ENCODE assay signal across 14 cellular contexts in genomic region chr7:113143486-113144257, GRCh38. TPM values are rescaled to one million over a fixed set of nuclear protein-coding genes. Genes with fewer than 3 reads are reported as not detected.
DNase-seq lines count a peak whose midpoint lies in the region; ATAC-seq, FAIRE-seq and TF ChIP-seq lines count a peak whose summit lies in the region.
"Had no signal": no experiment of that assay in that cellular context is flagged by ENCODE, and none has a peak within 500 bp of the region (broad histone marks: within the 10 kb centered on the region; RNA-seq: fewer than 3 reads in every experiment).

No MANE protein-coding gene starts in this region.

- peak overlapping the region; percentile 39 for H2AFZ ChIP-seq in GM12878 (ENCODE audit: control insufficient read depth, low read depth, low read length)

- FAIRE-seq in GM12878 (lab: Jason Lieb, UNC) = peak; percentile 57
- FAIRE-seq: HTR-8/SVneo had no signal

- H3K27ac ChIP-seq in GM12878 (ENCODE audit: control insufficient read depth, insufficient read depth) (no peak overlapping the region), uterus (no peak overlapping the region)
- H3K27ac ChIP-seq: C4-2B, tibial artery had no signal

- H3K27me3 ChIP-seq in GM12878 (replicated peaks in 1 of 2; ENCODE audit: control insufficient read depth in 2 of 2, insufficient read depth in 2 of 2, low read length in 1 of 2) (no peaks in the 10 kb centered on the region), uterus (no peaks in the 10 kb centered on the region)
- H3K27me3 ChIP-seq: tibial artery had no signal

- intact Hi-C loops in GM12878 (cut with micrococcal nuclease; ENCODE audit: unreplicated experiment) = no loop called here
- intact Hi-C loops in uterus (cut with DNase I; ENCODE audit: low total_unique reads) = no loop called here

- H3K4me2 ChIP-seq in GM12878 (ENCODE audit: control insufficient read depth, insufficient read depth) = no peak overlapping the region; the same call in 1 of the 2 replicates
- H3K4me2 ChIP-seq: SK-N-SH had no signal

- no peak overlapping the region for H3K4me3 ChIP-seq in GM12878
- H3K4me3 ChIP-seq in uterus = no peak overlapping the region
- H3K4me3 ChIP-seq: tibial artery had no signal

- in situ Hi-C loops in GM12878 (cut with MboI) = no loop called here

- H4K20me1 ChIP-seq in GM12878 (ENCODE audit: control insufficient read depth, insufficient read depth) = no peaks in the 10 kb centered on the region

- H3K4me1 ChIP-seq in GM12878 (ENCODE audit: control insufficient read depth, insufficient read depth, low read length) (peaks cover 6% of the 10 kb centered on the region; the same call in 1 of the 2 replicates), uterus (no peaks in the 10 kb centered on the region)
- H3K4me1 ChIP-seq: tibial artery had no signal

- no peak for TF ChIP-seq EP300 in GM12878 (IDR thresholded peaks at IDR 0.05; ENCODE audit: borderline replicate concordance in 1 of 2, control insufficient read depth in 1 of 2, low read depth in 2 of 2, low read length in 2 of 2)

- SMC1A ChIA-PET in GM12878 (lab: Charles Lee; ENCODE audit: uncharacterized antibody, unreplicated experiment) = interaction anchor here (0.8 to 2.7 kb wide), 5 partner anchors 13 to 28 kb away, joined by 3 to 12 read pairs (median 4); no protein-coding TSS in a partner anchor

- peak; percentile 25 for DNase-seq in GM12878 (ENCODE audit: low read depth, low spot score)
- no peak for DNase-seq in NCI-H345 (lab: John Stamatoyannopoulos, UW)
- DNase-seq in T-helper 2 cell = no peak
- no peak for DNase-seq in uterus
- DNase-seq in stimulated activated CD4-positive, alpha-beta T cell treated with anti-CD3 and anti-CD28 coated beads, Interleukin-15, amount 100 ng/mL, for 24 hours = no peak
- DNase-seq: NCI-H2171 treated with DMSO at 0.1 percent for 48 hours, SK-N-SH, tibial artery had no signal

- CTCF ChIA-PET in GM12878 (lab: Yijun Ruan, JAX) = interaction anchor here (1.7 to 5.3 kb wide), 2 partner anchors 16 to 18 kb away, joined by 3 to 32 read pairs; no protein-coding TSS in a partner anchor

- RAD21 ChIA-PET in GM12878 (lab: Charles Lee; ENCODE audit: unreplicated experiment) = interaction anchor here (0.6 to 1.4 kb wide), 2 partner anchors 24 to 26 kb away, joined by 3 read pairs; no protein-coding TSS in a partner anchor

- H3K9ac ChIP-seq in GM12878 (ENCODE audit: control insufficient read depth, insufficient read depth, low read length) = no peak overlapping the region
- H3K9ac ChIP-seq: SK-N-SH had no signal

- H3K36me3 ChIP-seq in GM12878 (ENCODE audit: control insufficient read depth in 2 of 2, insufficient read depth in 2 of 2, low read length in 1 of 2) = no peaks in the 10 kb centered on the region
- no peaks in the 10 kb centered on the region for H3K36me3 ChIP-seq in uterus
- H3K36me3 ChIP-seq: tibial artery had no signal

- no peak for TF ChIP-seq CTCF in GM12878 (IDR thresholded peaks at IDR 0.05 in 2 of 3, conservative IDR thresholded peaks at IDR 0.05 in 1 of 3; ENCODE audit: control insufficient read depth in 2 of 3, extremely low read depth in 1 of 3, insufficient read depth in 1 of 3, low read depth in 3 of 3, low read length in 3 of 3)
- no peak for TF ChIP-seq CTCF in uterus (IDR thresholded peaks at IDR 0.05)

- peak; percentile 69 for ATAC-seq in GM18511 (IDR thresholded peaks at IDR 0.05; ENCODE audit: unreplicated experiment)
- peak; percentile 59 for ATAC-seq in GM21576 (IDR thresholded peaks at IDR 0.05; ENCODE audit: unreplicated experiment)
- ATAC-seq in HG03354 (IDR thresholded peaks at IDR 0.05; ENCODE audit: poor library complexity, severe bottlenecking, unreplicated experiment) = peak; percentile 49
- ATAC-seq in GM12878 = peak; percentile 69

- TF ChIP-seq RAD21 in GM12878 (IDR thresholded peaks at IDR 0.05; ENCODE audit: insufficient read depth, low read depth, low read length) = no peak

- H3K9me3 ChIP-seq in GM12878 (replicated peaks; ENCODE audit: control insufficient read depth, insufficient read depth, low read length) (no peaks in the 10 kb centered on the region), uterus (no peaks in the 10 kb centered on the region)
- H3K9me3 ChIP-seq: SK-N-SH, tibial artery had no signal

- POLR2A ChIA-PET in GM12878 (lab: Charles Lee) = interaction anchor here (0.6 kb wide), 1 partner anchor 369 kb away, joined by 6 read pairs; no protein-coding TSS in a partner anchor

- TF ChIP-seq POLR2A in GM12878 (IDR thresholded peaks at IDR 0.05; ENCODE audit: low read depth, low read length) (no peak), uterus (IDR thresholded peaks at IDR 0.05) (no peak)

- no peaks in the 10 kb centered on the region for H3K79me2 ChIP-seq in GM12878 (ENCODE audit: control insufficient read depth, insufficient read depth, low read length)

- BruUV-seq in GM12878 (replicated peaks; lab: Mats Ljungman, UMichigan) = no TSS peak

- 18% methylated on average over 2 of the region's 2 CpGs for WGBS in GM12878 (ENCODE audit: insufficient coverage, insufficient replicate concordance, low lambda C conversion rate, missing lambda C conversion rate)

TF ChIP-seq in GM12878, 131 proteins besides CTCF, POLR2A, EP300 and RAD21 (continues in another document):
- TF ChIP-seq, protein P1, sequence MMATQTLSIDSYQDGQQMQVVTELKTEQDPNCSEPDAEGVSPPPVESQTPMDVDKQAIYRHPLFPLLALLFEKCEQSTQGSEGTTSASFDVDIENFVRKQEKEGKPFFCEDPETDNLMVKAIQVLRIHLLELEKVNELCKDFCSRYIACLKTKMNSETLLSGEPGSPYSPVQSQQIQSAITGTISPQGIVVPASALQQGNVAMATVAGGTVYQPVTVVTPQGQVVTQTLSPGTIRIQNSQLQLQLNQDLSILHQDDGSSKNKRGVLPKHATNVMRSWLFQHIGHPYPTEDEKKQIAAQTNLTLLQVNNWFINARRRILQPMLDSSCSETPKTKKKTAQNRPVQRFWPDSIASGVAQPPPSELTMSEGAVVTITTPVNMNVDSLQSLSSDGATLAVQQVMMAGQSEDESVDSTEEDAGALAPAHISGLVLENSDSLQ (IDR thresholded peaks at IDR 0.05) = no peak
- TF ChIP-seq, protein P2, sequence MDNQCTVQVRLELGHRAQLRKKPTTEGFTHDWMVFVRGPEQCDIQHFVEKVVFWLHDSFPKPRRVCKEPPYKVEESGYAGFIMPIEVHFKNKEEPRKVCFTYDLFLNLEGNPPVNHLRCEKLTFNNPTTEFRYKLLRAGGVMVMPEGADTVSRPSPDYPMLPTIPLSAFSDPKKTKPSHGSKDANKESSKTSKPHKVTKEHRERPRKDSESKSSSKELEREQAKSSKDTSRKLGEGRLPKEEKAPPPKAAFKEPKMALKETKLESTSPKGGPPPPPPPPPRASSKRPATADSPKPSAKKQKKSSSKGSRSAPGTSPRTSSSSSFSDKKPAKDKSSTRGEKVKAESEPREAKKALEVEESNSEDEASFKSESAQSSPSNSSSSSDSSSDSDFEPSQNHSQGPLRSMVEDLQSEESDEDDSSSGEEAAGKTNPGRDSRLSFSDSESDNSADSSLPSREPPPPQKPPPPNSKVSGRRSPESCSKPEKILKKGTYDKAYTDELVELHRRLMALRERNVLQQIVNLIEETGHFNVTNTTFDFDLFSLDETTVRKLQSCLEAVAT (IDR thresholded peaks at IDR 0.05) = no peak
- no peak for TF ChIP-seq NR2F1 (conservative IDR thresholded peaks at IDR 0.05)
- no peak for TF ChIP-seq JUND (IDR thresholded peaks at IDR 0.05; ENCODE audit: low read depth, low read length)
- TF ChIP-seq TCF3 (IDR thresholded peaks at IDR 0.05; ENCODE audit: borderline replicate concordance, insufficient read depth, low read depth, low read length) = no peak
- no peak for TF ChIP-seq MYC (IDR thresholded peaks at IDR 0.05; ENCODE audit: insufficient read depth, insufficient read length, insufficient replicate concordance, low read length, severe bottlenecking)
- TF ChIP-seq SPI1 (IDR thresholded peaks at IDR 0.05; ENCODE audit: borderline replicate concordance, insufficient read depth, low read depth, low read length) = peak; percentile 79; the same call in 1 of the 2 replicates

RNA-seq across cellular contexts. Expression of gene SMIM30, which starts 25.3 kb away (rescaled TPM):
- total RNA-seq in GM12878 (2013; cell fraction: nucleolus; rRNA removed) = 34.3 and 36.3 TPM in 2 replicates
- total RNA-seq in GM12878 (2014; rRNA removed) (59.8 and 77.7 TPM in 2 replicates), GM12878 (2014; rRNA removed; fragmentation: Illumina TruSeq; extraction: Trizol) (86.7 and 88.7 TPM in 2 replicates), GM12878 (2021) (42.2 and 46.2 TPM in 2 replicates), uterus (10 to 100 TPM; 11.5 to 71.5 (median 47.1) TPM)
- 30.5 TPM for polyA plus RNA-seq in GM12878 (2011; ENCODE audit: low read depth)
- polyA plus RNA-seq in GM12878 (2011; rRNA removed) (95.8 and 146 TPM in 2 replicates), GM12878 (2014; fragmentation: Illumina TruSeq; extraction: Trizol) (106 and 141 TPM in 2 replicates), GM12878 (2014; fragmentation: Nextera tagmentation; extraction: Ambion mirVana) (100 to 1,000 TPM; 197 to 258 TPM), GM12878 (2014; rRNA removed) (60.7 and 63.2 TPM in 2 replicates), GM12878 (2016; fragmentation: Nextera tagmentation; extraction: Ambion mirVana) (100 to 1,000 TPM in 1 of 2 experiments, 10 to 100 TPM in 1; 98.0 to 102 TPM)
- polyA plus RNA-seq in GM12878 (2011; cell fraction: cytosol; rRNA removed) = 35.5 and 35.9 TPM in 2 replicates
- 17.3 and 32.2 TPM in 2 replicates for polyA plus RNA-seq in GM12878 (2011; cell fraction: nucleus; rRNA removed)
- 28.0 and 39.5 TPM in 2 replicates for polyA plus RNA-seq in GM12878 (2012)
- 25.9 and 27.5 TPM in 2 replicates for polyA minus RNA-seq in GM12878 (2011; rRNA and poly(A)+ RNA removed)
- polyA minus RNA-seq in GM12878 (2011; cell fraction: cytosol; rRNA and poly(A)+ RNA removed) = 8.3 and 11.1 TPM in 2 replicates
- 8.3 and 9.3 TPM in 2 replicates for polyA minus RNA-seq in GM12878 (2011; cell fraction: nucleus; rRNA and poly(A)+ RNA removed)

RNA-seq across cellular contexts. Expression of gene GPR85, which starts 57.0 kb away (rescaled TPM):
- 0.06 and 0.12 TPM in 2 replicates for total RNA-seq in GM12878 (2013; cell fraction: nucleolus; rRNA removed)
- not detected in 2 replicates for total RNA-seq in GM12878 (2014; rRNA removed)
- not detected in 2 replicates for total RNA-seq in GM12878 (2014; rRNA removed; fragmentation: Illumina TruSeq; extraction: Trizol)
- 0.05 TPM in 1 of 2 replicates, not detected in the other for total RNA-seq in GM12878 (2021)
- polyA plus RNA-seq in GM12878 (2011; ENCODE audit: low read depth) = not detected
- polyA plus RNA-seq in GM12878 (2011; rRNA removed) = 0.38 and 0.43 TPM in 2 replicates
- polyA plus RNA-seq in GM12878 (2011; cell fraction: cytosol; rRNA removed) = 0.12 and 0.33 TPM in 2 replicates
- polyA plus RNA-seq in GM12878 (2011; cell fraction: nucleus; rRNA removed) = 0.13 and 0.27 TPM in 2 replicates
- polyA plus RNA-seq in GM12878 (2012) = not detected in 2 replicates
- polyA plus RNA-seq in GM12878 (2014; fragmentation: Illumina TruSeq; extraction: Trizol) = not detected in 2 replicates
- polyA plus RNA-seq in GM12878 (2014; fragmentation: Nextera tagmentation; extraction: Ambion mirVana) = not detected
- polyA plus RNA-seq in GM12878 (2014; rRNA removed) = not detected in 2 replicates
- not detected for polyA plus RNA-seq in GM12878 (2016; fragmentation: Nextera tagmentation; extraction: Ambion mirVana)
- polyA minus RNA-seq in GM12878 (2011; rRNA and poly(A)+ RNA removed) = 0.29 and 0.46 TPM in 2 replicates
- not detected in 2 replicates for polyA minus RNA-seq in GM12878 (2011; cell fraction: cytosol; rRNA and poly(A)+ RNA removed)
- polyA minus RNA-seq in GM12878 (2011; cell fraction: nucleus; rRNA and poly(A)+ RNA removed) = 0.29 and 0.60 TPM in 2 replicates
- total RNA-seq in uterus = 1 to 10 TPM in 2 of 4 donors, not detected in 2; 1.0 to 4.8 TPM
- total RNA-seq: epithelial cell of proximal tubule had no signal
